In the genomic region with DNA sequence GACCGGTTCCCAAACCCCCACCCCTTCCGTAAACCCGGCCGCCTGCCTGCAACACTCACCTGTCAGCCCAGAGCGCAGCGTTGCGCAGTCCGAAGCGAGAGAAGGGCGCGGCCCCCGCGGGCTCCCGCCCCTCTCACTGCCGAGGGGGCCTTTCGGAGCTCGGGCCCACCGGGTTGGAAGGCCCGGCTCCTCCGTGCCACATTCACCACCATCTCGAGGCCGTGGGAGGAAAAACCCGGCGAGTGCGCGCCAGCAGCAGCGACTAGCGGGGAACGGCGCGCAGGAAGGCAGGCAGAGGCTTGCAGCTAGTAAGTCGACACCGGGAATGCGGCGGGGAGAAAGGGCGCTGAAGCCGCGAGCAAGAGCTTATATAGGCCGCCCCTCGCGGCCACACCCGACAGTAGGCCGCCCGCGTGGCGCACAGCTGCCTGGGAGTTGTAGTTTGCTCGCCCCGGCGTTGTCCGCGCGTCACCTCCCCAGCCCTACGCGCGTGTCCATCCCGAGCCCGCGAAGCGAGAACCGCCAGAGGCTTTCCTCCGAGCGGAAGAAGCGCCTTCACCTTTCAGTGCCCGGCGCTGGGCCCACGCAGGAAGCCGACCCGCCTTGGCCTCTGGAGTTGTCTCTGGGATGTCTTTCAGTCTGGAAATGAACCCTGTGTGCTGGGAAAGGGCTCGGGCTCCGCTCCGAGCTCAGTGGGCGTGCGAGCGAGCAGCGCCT, we compare ENCODE assay signal across 1 cellular context.
TF ChIP-seq lines count a peak whose summit lies in the region.

No MANE protein-coding gene starts in this region.

TF ChIP-seq in IMR-90, 13 proteins besides CTCF, POLR2A, EP300 and RAD21 (continued from another document):
- TF ChIP-seq, protein P1, sequence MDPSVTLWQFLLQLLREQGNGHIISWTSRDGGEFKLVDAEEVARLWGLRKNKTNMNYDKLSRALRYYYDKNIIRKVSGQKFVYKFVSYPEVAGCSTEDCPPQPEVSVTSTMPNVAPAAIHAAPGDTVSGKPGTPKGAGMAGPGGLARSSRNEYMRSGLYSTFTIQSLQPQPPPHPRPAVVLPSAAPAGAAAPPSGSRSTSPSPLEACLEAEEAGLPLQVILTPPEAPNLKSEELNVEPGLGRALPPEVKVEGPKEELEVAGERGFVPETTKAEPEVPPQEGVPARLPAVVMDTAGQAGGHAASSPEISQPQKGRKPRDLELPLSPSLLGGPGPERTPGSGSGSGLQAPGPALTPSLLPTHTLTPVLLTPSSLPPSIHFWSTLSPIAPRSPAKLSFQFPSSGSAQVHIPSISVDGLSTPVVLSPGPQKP (IDR thresholded peaks at IDR 0.05; ENCODE audit: borderline replicate concordance, low read depth, low read length), result no peak
- 0 out of 2 replicates have a peak, but pooled peaks have one; percentile 12 for TF ChIP-seq FOS (IDR thresholded peaks at IDR 0.05; ENCODE audit: low read depth, low read length)
- TF ChIP-seq MXI1 (IDR thresholded peaks at IDR 0.05; ENCODE audit: borderline replicate concordance, low read depth, low read length), result peak; percentile 74
- 0 out of 2 replicates have a peak, but pooled peaks have one; percentile 0 for TF ChIP-seq CEBPB (IDR thresholded peaks at IDR 0.05; ENCODE audit: low read depth, low read length)
- TF ChIP-seq CHD1 (IDR thresholded peaks at IDR 0.05; ENCODE audit: low read depth, low read length), result 0 out of 2 replicates have a peak, but pooled peaks have one; percentile 47
- TF ChIP-seq MAZ (IDR thresholded peaks at IDR 0.05; ENCODE audit: borderline replicate concordance, low read depth, low read length), result peak; percentile 77; the same call in 1 of the 2 replicates
- TF ChIP-seq RFX5 (IDR thresholded peaks at IDR 0.05; ENCODE audit: low read depth, low read length), result no peak
- TF ChIP-seq RCOR1 (IDR thresholded peaks at IDR 0.05; ENCODE audit: insufficient replicate concordance, low read length), result no peak
- no peak for TF ChIP-seq NFE2L2 (IDR thresholded peaks at IDR 0.05; ENCODE audit: low read depth, low read length)
- TF ChIP-seq BHLHE40 (IDR thresholded peaks at IDR 0.05; ENCODE audit: low read depth, low read length), result no peak
